16 cellular contexts compared by ENCODE assay signal in genomic region chr5:76674330-76675066, GRCh38. TPM values are rescaled to one million over a fixed set of nuclear protein-coding genes. Genes with fewer than 3 reads are reported as not detected.
DNase-seq lines count a peak whose midpoint lies in the region; ATAC-seq and TF ChIP-seq lines count a peak whose summit lies in the region.
"Had no signal": no experiment of that assay in that cellular context is flagged by ENCODE, and none has a peak within 500 bp of the region (broad histone marks: within the 10 kb centered on the region; RNA-seq: fewer than 3 reads in every experiment).

No MANE protein-coding gene starts in this region.

- dilution Hi-C loops in IMR-90 (cut with HindIII; ENCODE audit: low sequenced_read_pairs, unreplicated experiment) = no loop called here

- H3K56ac ChIP-seq in IMR-90 (ENCODE audit: extremely low read depth, insufficient read depth, low read length) = no peak overlapping the region

- H3K4me2 ChIP-seq in IMR-90 (ENCODE audit: low read depth, low read length) = no peak overlapping the region

- H3K79me1 ChIP-seq in IMR-90 (ENCODE audit: low read depth in 1 of 2, low read length in 2 of 2) = no peaks in the 10 kb centered on the region

- H3K9me3 Mint-ChIP-seq in WTC11 = no peaks in the 10 kb centered on the region
- H3K9me3 Mint-ChIP-seq: CD14-positive monocyte had no signal

- peak overlapping the region; percentile 34; the same call in 1 of the 2 replicates for H3K4ac ChIP-seq in IMR-90 (ENCODE audit: low read depth, low read length)

- H4K91ac ChIP-seq in IMR-90 (ENCODE audit: insufficient read depth, low read depth, low read length) = peak overlapping the region; percentile 84; the same call in 1 of the 2 replicates

- no peak for TF ChIP-seq POLR2A in IMR-90 (IDR thresholded peaks at IDR 0.05; ENCODE audit: low read depth, low read length)

- H3K9me3 ChIP-seq in IMR-90 (ENCODE audit: control insufficient read depth, insufficient read depth, low read length) = no peaks in the 10 kb centered on the region
- H3K9me3 ChIP-seq: HAP-1, SJSA1 had no signal

- no peak for TF ChIP-seq CTCF in IMR-90 (conservative IDR thresholded peaks at IDR 0.05; ENCODE audit: low read depth, low read length)
- no peak for TF ChIP-seq CTCF in WTC11 (IDR thresholded peaks at IDR 0.05)

- peak overlapping the region; percentile 93 for H2AK5ac ChIP-seq in IMR-90 (ENCODE audit: low read depth, low read length)

- H2BK5ac ChIP-seq in IMR-90 (ENCODE audit: low read depth, low read length, poor library complexity, severe bottlenecking) = no peak overlapping the region

- peak overlapping the region; percentile 54 for H2BK120ac ChIP-seq in IMR-90 (ENCODE audit: low read depth, low read length)

- H2AFZ ChIP-seq in IMR-90 (replicated peaks; ENCODE audit: low read length, poor library complexity) = no peak overlapping the region

- H4K20me1 ChIP-seq in IMR-90 (ENCODE audit: insufficient read depth, low read length) = no peaks in the 10 kb centered on the region

- H3K27me3 Mint-ChIP-seq in WTC11 (ENCODE audit: low read depth) = no peaks in the 10 kb centered on the region

- no TSS peak for BruUV-seq in IMR-90 (replicated peaks; lab: Mats Ljungman, UMichigan)

- ATAC-seq in IMR-90 (ENCODE audit: low read depth) (no peak), WTC11 (peak; percentile 47), HG03432 (IDR thresholded peaks at IDR 0.05; ENCODE audit: unreplicated experiment) (no peak)

- CTCF ChIA-PET in IMR-90 (lab: Yijun Ruan, JAX) = interaction anchor here (1.1 kb wide), 1 partner anchor 100 kb away, joined by 3 read pairs; no protein-coding TSS in a partner anchor
- CTCF ChIA-PET in WTC11 (lab: Charles Lee) = interaction anchor here (1.9 kb wide), 1 partner anchor 100 kb away, joined by 7 read pairs; no protein-coding TSS in a partner anchor

- H3K36me3 Mint-ChIP-seq in WTC11 = peaks cover 40% of the 10 kb centered on the region

- H3K27ac ChIP-seq in IMR-90 (ENCODE audit: insufficient read depth, low read length) = no peak overlapping the region
- H3K27ac ChIP-seq: 22Rv1, SJSA1 had no signal

- DNase-seq in SIG-M5 treated with dmso at 0.1 percent for 504 hours (lab: John Stamatoyannopoulos, UW; ENCODE audit: unreplicated experiment) (peak; percentile 7), SIG-M5 (lab: John Stamatoyannopoulos, UW) (no peak), IMR-90 (no peak), WTC11 (ENCODE audit: low spot score) (no peak), iPS-NIHi11 (ENCODE audit: low spot score) (peak; percentile 12), NCI-H524 treated with DMSO at 0.1 percent for 48 hours (lab: John Stamatoyannopoulos, UW) (no peak)
- no peak for DNase-seq in stimulated activated naive CD4-positive, alpha-beta T cell treated with Interleukin-2 at 50 U/mL for 16 hours (lab: John Stamatoyannopoulos, UW)
- DNase-seq: COR-L47, DMS153, NCI-H1930, NCI-H2171 had no signal

- H3K9me1 ChIP-seq in IMR-90 (ENCODE audit: insufficient read depth, low read length) = peaks cover 5% of the 10 kb centered on the region; the same call in 1 of the 2 replicates

- no peak overlapping the region for H3K9ac ChIP-seq in IMR-90 (ENCODE audit: low read depth, low read length)

- no peak for TF ChIP-seq RAD21 in IMR-90 (IDR thresholded peaks at IDR 0.05; ENCODE audit: low read length)

- no peak overlapping the region for H3K23ac ChIP-seq in IMR-90 (ENCODE audit: low read depth, low read length)

- no peak overlapping the region for H3K4me3 Mint-ChIP-seq in WTC11
- H3K4me3 Mint-ChIP-seq: CD14-positive monocyte had no signal

- H4K5ac ChIP-seq in IMR-90 (ENCODE audit: low read depth, low read length) = peak overlapping the region; percentile 48; the same call in 1 of the 2 replicates

- peaks cover 7% of the 10 kb centered on the region for H3K4me1 ChIP-seq in IMR-90 (ENCODE audit: control insufficient read depth, insufficient read depth, low read length)
- H3K4me1 ChIP-seq: HAP-1, SJSA1 had no signal

- no peaks in the 10 kb centered on the region for H3K4me1 Mint-ChIP-seq in WTC11
- H3K4me1 Mint-ChIP-seq: CD14-positive monocyte had no signal

- no peak overlapping the region for H2AK9ac ChIP-seq in IMR-90 (replicated peaks; ENCODE audit: low read depth, low read length, poor library complexity)

- intact Hi-C loops in IMR-90 (cut with micrococcal nuclease) = no loop called here

- no peak overlapping the region for H3K27ac Mint-ChIP-seq in WTC11

- no peaks in the 10 kb centered on the region for H3K27me3 ChIP-seq in IMR-90 (ENCODE audit: control insufficient read depth, insufficient read depth, low read length)
- H3K27me3 ChIP-seq: SJSA1 had no signal

- H3K14ac ChIP-seq in IMR-90 (replicated peaks; ENCODE audit: low read depth, low read length) = 0 out of 2 replicates have a peak overlapping the region, but pooled peaks have one; percentile 1

- H3K18ac ChIP-seq in IMR-90 (ENCODE audit: low read depth, low read length) = peak overlapping the region; percentile 62; the same call in 1 of the 2 replicates

- no peak overlapping the region for H3K4me3 ChIP-seq in IMR-90 (ENCODE audit: insufficient read depth, low read depth, low read length)
- H3K4me3 ChIP-seq: HAP-1, SJSA1 had no signal

- in situ Hi-C loops in IMR-90 (cut with MboI; ENCODE audit: low sequenced_read_pairs) = no loop called here

- WGBS in IMR-90 (ENCODE audit: extremely low coverage in 2 of 2, insufficient read length in 1 of 2), 2 experiments = no CpG with 5 or more reads among the region's 8 CpGs

- POLR2A ChIA-PET in IMR-90 (lab: Charles Lee; ENCODE audit: unreplicated experiment) (no interaction called here), WTC11 (lab: Charles Lee) (no interaction called here)

- H3K36me3 ChIP-seq in IMR-90 (ENCODE audit: control insufficient read depth, insufficient read depth, low read length) = no peaks in the 10 kb centered on the region
- H3K36me3 ChIP-seq: HAP-1, SJSA1 had no signal

- H2BK20ac ChIP-seq in IMR-90 (ENCODE audit: low read depth, low read length) = peak overlapping the region; percentile 57

- peak overlapping the region; percentile 65 for H2BK15ac ChIP-seq in IMR-90 (ENCODE audit: low read depth, low read length)

- H4K8ac ChIP-seq in IMR-90 (ENCODE audit: low read depth in 2 of 2, low read length in 2 of 2) = no peak overlapping the region

TF ChIP-seq in IMR-90, 13 proteins besides CTCF, POLR2A, EP300 and RAD21 (continues in another document):
- no peak for TF ChIP-seq CHD1 (IDR thresholded peaks at IDR 0.05; ENCODE audit: low read depth, low read length)
- no peak for TF ChIP-seq MAFK (IDR thresholded peaks at IDR 0.05; ENCODE audit: low read depth, low read length)
- TF ChIP-seq CEBPB (IDR thresholded peaks at IDR 0.05; ENCODE audit: low read depth, low read length) = no peak
- TF ChIP-seq RFX5 (IDR thresholded peaks at IDR 0.05; ENCODE audit: low read depth, low read length) = no peak
- no peak for TF ChIP-seq USF2 (IDR thresholded peaks at IDR 0.05; ENCODE audit: low read depth, low read length)

TF ChIP-seq in WTC11, 78 proteins besides CTCF, POLR2A, EP300 and RAD21:
- no peak for TF ChIP-seq SP1 (CRISPR knock-in tag; conservative IDR thresholded peaks at IDR 0.05)
- TF ChIP-seq ZNF121 (CRISPR knock-in tag; IDR thresholded peaks at IDR 0.05) = no peak
- no peak for TF ChIP-seq NFYB (CRISPR knock-in tag; conservative IDR thresholded peaks at IDR 0.05; ENCODE audit: low read depth)

RNA-seq across cellular contexts. Expression of gene F2R, which starts 41.4 kb away (rescaled TPM):
- total RNA-seq in IMR-90 (2012; rRNA removed) (85.7 and 96.7 TPM in 2 replicates), WTC11 (2021) (18.4 to 19.8 TPM (median 19.0 TPM) in 3 replicates)
- 135 and 147 TPM in 2 replicates for polyA plus RNA-seq in IMR-90 (2012; rRNA removed)
- polyA plus RNA-seq in IMR-90 (2012; cell fraction: cytosol; rRNA removed) = 76.8 and 100 TPM in 2 replicates
- polyA plus RNA-seq in IMR-90 (2012; cell fraction: nucleus; rRNA removed; ENCODE audit: low replicate concordance) = 17.8 and 49.6 TPM in 2 replicates

RNA-seq across cellular contexts. Expression of gene F2RL2, which starts 51.3 kb away (rescaled TPM):
- total RNA-seq in IMR-90 (2012; rRNA removed) (18.1 and 21.7 TPM in 2 replicates), WTC11 (2021) (0.11 TPM in 1 of 3 replicates, not detected in the others)
- 30.9 and 32.8 TPM in 2 replicates for polyA plus RNA-seq in IMR-90 (2012; rRNA removed)
- 15.5 and 22.9 TPM in 2 replicates for polyA plus RNA-seq in IMR-90 (2012; cell fraction: cytosol; rRNA removed)
- polyA plus RNA-seq in IMR-90 (2012; cell fraction: nucleus; rRNA removed; ENCODE audit: low replicate concordance) = 5.8 and 23.9 TPM in 2 replicates

Comparison
In these comparisons a context has a peak if more than half of its experiments do, and no peak if none do; other contexts are left out.
1. DNase-seq: peak in SIG-M5 treated with dmso at 0.1 percent for 504 hours (single experiment) and iPS-NIHi11 (single experiment); none in SIG-M5 (single experiment), IMR-90 (single experiment), WTC11 (single experiment), NCI-H524 treated with DMSO at 0.1 percent for 48 hours (single experiment) and stimulated activated naive CD4-positive, alpha-beta T cell treated with Interleukin-2 at 50 U/mL for 16 hours (single experiment).
2. RNA of gene F2RL2, which starts 51.3 kb away (total RNA-seq): 18.1 to 21.7 TPM in IMR-90; 0.11 TPM in WTC11; every median in the first group is over 10 times any median in the second.